9 cellular contexts compared by ENCODE assay signal in genomic region chr14:103058209-103059055, GRCh38. TPM values are rescaled to one million over a fixed set of nuclear protein-coding genes. Genes with fewer than 3 reads are reported as not detected.
DNase-seq lines count a peak whose midpoint lies in the region; ATAC-seq, FAIRE-seq and TF ChIP-seq lines count a peak whose summit lies in the region.
"Had no signal": no experiment of that assay in that cellular context is flagged by ENCODE, and none has a peak within 500 bp of the region (broad histone marks: within the 10 kb centered on the region; RNA-seq: fewer than 3 reads in every experiment).

No MANE protein-coding gene starts in this region.

- CTCF ChIA-PET in activated naive CD4-positive, alpha-beta T cell treated with anti-CD3 and anti-CD28 coated beads for 36 hours (lab: Charles Lee) = no interaction called here

- ATAC-seq in upper lobe of left lung (ENCODE audit: low FRiP score in 2 of 2) = peak in 1 of 2 donors; percentile 12

- no peak for TF ChIP-seq CTCF in bronchial epithelial cell (IDR thresholded peaks at IDR 0.05; ENCODE audit: insufficient read depth, low read length, severe bottlenecking)
- TF ChIP-seq CTCF in upper lobe of left lung (IDR thresholded peaks at IDR 0.05) = no peak

- peaks cover 8% of the 10 kb centered on the region for H3K4me1 Mint-ChIP-seq in activated naive CD4-positive, alpha-beta T cell treated with anti-CD3 and anti-CD28 coated beads for 36 hours (ENCODE audit: low read depth)
- H3K4me1 Mint-ChIP-seq in T-helper 2 cell treated with Interferon-gamma antibody and Interleukin-4, amounts not matched to agents 5 μg/mL and 100 μg/mL, for 36 hours (ENCODE audit: low read depth) = no peaks in the 10 kb centered on the region

- H3K36me3 ChIP-seq in bronchial epithelial cell (ENCODE audit: control insufficient read depth, insufficient read depth, low read length) = peaks cover 3% of the 10 kb centered on the region
- H3K36me3 ChIP-seq in upper lobe of left lung = no peaks in the 10 kb centered on the region

- H3K36me3 Mint-ChIP-seq in activated naive CD4-positive, alpha-beta T cell treated with anti-CD3 and anti-CD28 coated beads for 36 hours (ENCODE audit: low read depth) = no peaks in the 10 kb centered on the region
- H3K36me3 Mint-ChIP-seq in T-helper 2 cell treated with Interferon-gamma antibody and Interleukin-4, amounts not matched to agents 5 μg/mL and 100 μg/mL, for 36 hours (ENCODE audit: low read depth) = no peaks in the 10 kb centered on the region

- H3K9me3 Mint-ChIP-seq in activated naive CD4-positive, alpha-beta T cell treated with anti-CD3 and anti-CD28 coated beads for 36 hours = no peaks in the 10 kb centered on the region
- H3K9me3 Mint-ChIP-seq in T-helper 2 cell treated with Interferon-gamma antibody and Interleukin-4, amounts not matched to agents 5 μg/mL and 100 μg/mL, for 36 hours = no peaks in the 10 kb centered on the region

- H3K4me3 ChIP-seq in bronchial epithelial cell (ENCODE audit: low read depth, low read length) (peak overlapping the region; percentile 91), upper lobe of left lung (peak overlapping the region; percentile 82 to 100 (median 96))

- H3K4me1 ChIP-seq in upper lobe of left lung = peaks cover 26 to 48% (median 27%) of the 10 kb centered on the region in 4 donors

- H3K27me3 ChIP-seq in bronchial epithelial cell (ENCODE audit: control insufficient read depth, insufficient read depth, low read length) (no peaks in the 10 kb centered on the region), upper lobe of left lung (peaks cover 0 to 7% (median 0%) of the 10 kb centered on the region in 4 donors)

- intact Hi-C loops in activated naive CD4-positive, alpha-beta T cell treated with anti-CD3 and anti-CD28 coated beads for 36 hours (cut with micrococcal nuclease) = loop anchor here (2.0 kb wide), 1 partner anchor 16 kb away; no protein-coding TSS in a partner anchor

- FAIRE-seq in bronchial epithelial cell (lab: Jason Lieb, UNC) (no peak), RCC 7860 (lab: Jason Lieb, UNC) (no peak)

- H3K27me3 Mint-ChIP-seq in activated naive CD4-positive, alpha-beta T cell treated with anti-CD3 and anti-CD28 coated beads for 36 hours (ENCODE audit: low read depth) = peaks cover 24% of the 10 kb centered on the region
- peaks cover 57% of the 10 kb centered on the region for H3K27me3 Mint-ChIP-seq in T-helper 2 cell treated with Interferon-gamma antibody and Interleukin-4, amounts not matched to agents 5 μg/mL and 100 μg/mL, for 36 hours (ENCODE audit: low read depth)

- no peak for DNase-seq in activated naive CD4-positive, alpha-beta T cell treated with anti-CD3 and anti-CD28 coated beads for 36 hours
- no peak for DNase-seq in activated naive CD4-positive, alpha-beta T cell (lab: John Stamatoyannopoulos, UW)
- DNase-seq in bronchial epithelial cell (ENCODE audit: low read depth) (no peak), lung microvascular endothelial cell (ENCODE audit: low read depth in 2 of 2) (peak; percentile 34 to 48), upper lobe of left lung (no peak), RCC 7860 (ENCODE audit: low spot score) (no peak), DMS 273 treated with DMSO at 0.1 percent for 48 hours (lab: John Stamatoyannopoulos, UW) (no peak)
- DNase-seq in T-helper 2 cell treated with Interferon-gamma antibody and Interleukin-4, amounts not matched to agents 5 μg/mL and 100 μg/mL, for 36 hours (ENCODE audit: low spot score) = no peak

- no peak for TF ChIP-seq EP300 in upper lobe of left lung (IDR thresholded peaks at IDR 0.05)

- H3K9me3 ChIP-seq in upper lobe of left lung = no peaks in the 10 kb centered on the region

- 51 to 54% methylated on average over 29 to 37 of the region's 37 CpGs for WGBS in upper lobe of left lung, 2 donors

- H3K4me3 Mint-ChIP-seq in activated naive CD4-positive, alpha-beta T cell treated with anti-CD3 and anti-CD28 coated beads for 36 hours = peak overlapping the region; percentile 53
- H3K4me3 Mint-ChIP-seq in T-helper 2 cell treated with Interferon-gamma antibody and Interleukin-4, amounts not matched to agents 5 μg/mL and 100 μg/mL, for 36 hours = no peak overlapping the region

- H3K27ac ChIP-seq in upper lobe of left lung = peak overlapping the region; percentile 80 to 95 (median 86)

- H3K27ac Mint-ChIP-seq in activated naive CD4-positive, alpha-beta T cell treated with anti-CD3 and anti-CD28 coated beads for 36 hours = no peak overlapping the region
- H3K27ac Mint-ChIP-seq in T-helper 2 cell treated with Interferon-gamma antibody and Interleukin-4, amounts not matched to agents 5 μg/mL and 100 μg/mL, for 36 hours = no peak overlapping the region

- no peak for TF ChIP-seq POLR2A in upper lobe of left lung (IDR thresholded peaks at IDR 0.05)

RNA-seq across cellular contexts. Expression of gene CDC42BPB, which starts 1.1 kb away (rescaled TPM):
- 1 to 10 TPM; 2.5 to 3.2 TPM for total RNA-seq in activated naive CD4-positive, alpha-beta T cell treated with anti-CD3 and anti-CD28 coated beads for 36 hours
- total RNA-seq in bronchial epithelial cell (55.0 and 85.6 TPM in 2 replicates), lung microvascular endothelial cell (73.7 and 104 TPM in 2 replicates), upper lobe of left lung (100 to 1,000 TPM; 108 to 268 (median 124) TPM)

RNA-seq across cellular contexts. Expression of gene LBHD2, which starts 25.6 kb away (rescaled TPM):
- total RNA-seq in activated naive CD4-positive, alpha-beta T cell treated with anti-CD3 and anti-CD28 coated beads for 36 hours = not detected
- total RNA-seq in bronchial epithelial cell (not detected in 2 replicates), lung microvascular endothelial cell (not detected in 2 replicates), upper lobe of left lung (not detected)
- total RNA-seq: T-helper 1 cell treated with Interleukin-12 subunit alpha and Interleukin-12 subunit beta and Interleukin-4 antibody, amounts not matched to agents 30 ng/mL and 1 ng/mL, for 36 hours had no signal

RNA-seq across cellular contexts. Expression of gene EXOC3L4, which starts 36.1 kb away (rescaled TPM):
- not detected for total RNA-seq in activated naive CD4-positive, alpha-beta T cell treated with anti-CD3 and anti-CD28 coated beads for 36 hours
- 0.26 TPM in 1 of 2 replicates, not detected in the other for total RNA-seq in bronchial epithelial cell
- not detected in 2 replicates for total RNA-seq in lung microvascular endothelial cell
- 1 to 10 TPM in 5 of 6 donors, under 1 TPM in 1; 0.30 to 7.6 (median 2.9) TPM for total RNA-seq in upper lobe of left lung
- total RNA-seq: T-helper 1 cell treated with Interleukin-12 subunit alpha and Interleukin-12 subunit beta and Interleukin-4 antibody, amounts not matched to agents 30 ng/mL and 1 ng/mL, for 36 hours had no signal

Comparison
In these comparisons a context has a peak if more than half of its experiments do, and no peak if none do; other contexts are left out.
1. DNase-seq: peak in lung microvascular endothelial cell (2 of 2); none in activated naive CD4-positive, alpha-beta T cell treated with anti-CD3 and anti-CD28 coated beads for 36 hours (single experiment), activated naive CD4-positive, alpha-beta T cell (0 of 4), bronchial epithelial cell (single experiment), upper lobe of left lung (0 of 2), RCC 7860 (single experiment), T-helper 2 cell treated with Interferon-gamma antibody and Interleukin-4, amounts not matched to agents 5 μg/mL and 100 μg/mL, for 36 hours (single experiment) and DMS 273 treated with DMSO at 0.1 percent for 48 hours (single experiment).
2. RNA of gene CDC42BPB, which starts 1.1 kb away (total RNA-seq): 108 to 268 TPM in upper lobe of left lung, 73.7 to 104 TPM in lung microvascular endothelial cell and 55.0 to 85.6 TPM in bronchial epithelial cell; 2.5 to 3.2 TPM in activated naive CD4-positive, alpha-beta T cell treated with anti-CD3 and anti-CD28 coated beads for 36 hours; every median in the first group is over 10 times any median in the second.